32 cellular contexts compared by ENCODE assay signal in the genomic region with DNA sequence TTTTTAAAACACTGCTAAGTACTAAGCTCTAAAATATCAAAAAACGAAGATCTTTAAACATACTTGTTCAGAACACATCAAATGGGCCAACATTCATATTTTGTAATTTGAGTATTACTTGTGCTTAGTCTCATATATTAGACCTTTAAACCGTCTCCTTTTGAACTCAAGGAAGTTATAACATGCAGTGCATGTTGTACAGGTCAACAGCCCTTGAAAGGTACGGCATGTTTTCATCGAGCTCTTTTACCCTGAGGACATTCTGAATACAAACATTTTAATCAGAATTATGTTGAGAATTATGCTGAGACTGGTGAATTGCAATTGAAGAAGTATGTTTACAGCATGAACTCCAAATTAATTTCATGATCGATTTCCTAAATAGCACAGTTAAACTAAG. TPM values are rescaled to one million over a fixed set of nuclear protein-coding genes. Genes with fewer than 3 reads are reported as not detected.
"Had no signal": no experiment of that assay in that cellular context is flagged by ENCODE, and none has a peak within 500 bp of the region (broad histone marks: within the 10 kb centered on the region; RNA-seq: fewer than 3 reads in every experiment).

No MANE protein-coding gene starts in this region.

- H3K9ac ChIP-seq: neural progenitor cell, parathyroid adenoma had no signal

- H3K36me3 Mint-ChIP-seq: mesothelial cell of epicardium, naive B cell had no signal

- H3K27me3 ChIP-seq: neural progenitor cell, neutrophil, right lobe of liver, suprapubic skin, tibial artery had no signal

- H3K4me1 Mint-ChIP-seq: mesothelial cell of epicardium, naive B cell, natural killer cell, nephron progenitor cell, neural progenitor cell had no signal

- H3K4me3 ChIP-seq: lung, neural progenitor cell, psoas muscle, right lobe of liver, suprapubic skin, thoracic aorta, tibial artery, uterus had no signal

- H3K4me3 Mint-ChIP-seq: mesothelial cell of epicardium; naive B cell; natural killer cell; nephron progenitor cell; neural progenitor cell; stimulated activated naive CD8-positive, alpha-beta T cell treated with anti-CD3 and anti-CD28 coated beads, Interleukin-15, Interleukin-2, amounts not matched to agents 100 ng/mL and 50 ng/mL, for 24 hours had no signal

- FAIRE-seq: keratinocyte had no signal

- H3K27me3 Mint-ChIP-seq: naive B cell; stimulated activated naive CD8-positive, alpha-beta T cell treated with anti-CD3 and anti-CD28 coated beads, Interleukin-15, Interleukin-2, amounts not matched to agents 100 ng/mL and 50 ng/mL, for 24 hours had no signal

- H3K4me1 ChIP-seq: neural progenitor cell, parathyroid adenoma, psoas muscle, right lobe of liver, suprapubic skin, tibial artery, uterus had no signal

- ATAC-seq: left cardiac atrium, left lobe of liver, natural killer cell, psoas muscle, right lobe of liver had no signal

- H3K79me2 ChIP-seq: parathyroid adenoma had no signal

- H3K27ac ChIP-seq: neural progenitor cell, parathyroid adenoma, psoas muscle, right lobe of liver, suprapubic skin, thoracic aorta, tibial artery, uterus had no signal

- DNase-seq: hippocampal formation; kidney glomerular epithelial cell; left cardiac atrium; mesendoderm; naive B cell; natural killer cell; nephron progenitor cell; occipital lobe; psoas muscle; right lobe of liver; stimulated activated CD4-positive, alpha-beta T cell treated with anti-CD3 and anti-CD28 coated beads, Interleukin-12 subunit alpha, Interleukin-12 subunit beta, amount 100 ng/mL, for 4 hours; stimulated activated CD4-positive, alpha-beta T cell treated with anti-CD3 and anti-CD28 coated beads, Interleukin-15, amount 100 ng/mL, for 24 hours; stimulated activated CD4-positive, alpha-beta T cell treated with anti-CD3 and anti-CD28 coated beads, Interleukin-2, amount 100 ng/mL, for 24 hours; stimulated activated CD4-positive, alpha-beta T cell treated with anti-CD3 and anti-CD28 coated beads, Interleukin-4, amount 100 ng/mL, for 1 hour; stimulated activated naive CD4-positive, alpha-beta T cell; tibial artery; trophoblast cell; uterus had no signal

- H2AFZ ChIP-seq: neural progenitor cell, parathyroid adenoma had no signal

- H3K36me3 ChIP-seq: neutrophil, thoracic aorta, uterus had no signal

- H3K9me3 ChIP-seq: neutrophil, psoas muscle, right lobe of liver, suprapubic skin, thoracic aorta, tibial artery, uterus had no signal

- H3K27ac Mint-ChIP-seq: mesothelial cell of epicardium; natural killer cell; nephron progenitor cell; neural progenitor cell; stimulated activated naive CD8-positive, alpha-beta T cell treated with anti-CD3 and anti-CD28 coated beads, Interleukin-15, Interleukin-2, amounts not matched to agents 100 ng/mL and 50 ng/mL, for 24 hours had no signal

- H3K4me2 ChIP-seq: neural progenitor cell had no signal

- H3K9me3 Mint-ChIP-seq: natural killer cell; nephron progenitor cell; neural progenitor cell; stimulated activated naive CD8-positive, alpha-beta T cell treated with anti-CD3 and anti-CD28 coated beads, Interleukin-15, Interleukin-2, amounts not matched to agents 100 ng/mL and 50 ng/mL, for 24 hours had no signal

RNA-seq across cellular contexts. Expression of gene ASB11, which starts 7.0 kb away (rescaled TPM):
- total RNA-seq: left lobe of liver, mesothelial cell of epicardium, mononuclear cell, occipital lobe, osteocyte, posterior vena cava, right lobe of liver, thoracic aorta, ureter had no signal
- polyA plus RNA-seq: keratinocyte had no signal

RNA-seq across cellular contexts. Expression of gene ASB9, which starts 52.6 kb away (rescaled TPM):
- total RNA-seq: natural killer cell, osteocyte had no signal
